ENCODE assay signal across 12 cellular contexts in the genomic region with DNA sequence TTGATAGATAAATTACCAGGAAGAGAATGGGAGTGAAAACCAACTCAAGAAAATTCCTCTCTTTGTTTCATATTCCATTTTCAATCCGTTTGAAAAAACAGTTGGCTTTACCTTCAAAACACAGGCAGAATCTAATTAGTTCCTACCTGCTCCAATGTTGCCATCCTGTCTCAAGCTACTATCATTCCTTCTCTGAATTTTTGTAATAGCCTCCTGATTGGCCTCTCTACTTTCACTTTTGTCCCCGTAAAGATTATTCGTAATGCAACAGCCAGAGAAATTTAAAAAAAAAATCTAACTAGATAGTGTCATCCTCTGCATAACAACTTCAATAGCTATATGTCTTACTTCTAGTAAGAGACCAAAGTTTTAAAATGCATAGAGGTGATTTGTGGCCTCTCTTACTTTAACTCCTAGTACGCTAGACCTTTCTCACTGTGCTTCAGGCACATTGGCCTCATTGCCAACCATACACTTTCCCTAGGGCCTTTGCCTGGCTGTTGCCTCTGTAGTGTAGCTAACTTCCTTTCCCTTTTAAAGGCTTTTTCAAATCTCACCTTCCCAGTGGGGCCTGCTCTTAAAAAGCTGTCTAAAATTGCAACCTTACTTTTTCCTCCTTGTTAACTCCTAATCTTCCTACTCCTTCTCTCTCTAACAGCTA.
DNase-seq lines count a peak whose midpoint lies in the region; ATAC-seq and TF ChIP-seq lines count a peak whose summit lies in the region.
"Had no signal": no experiment of that assay in that cellular context is flagged by ENCODE, and none has a peak within 500 bp of the region (broad histone marks: within the 10 kb centered on the region; RNA-seq: fewer than 3 reads in every experiment).

No MANE protein-coding gene starts in this region.

- CTCF ChIA-PET in activated naive CD4-positive, alpha-beta T cell treated with anti-CD3 and anti-CD28 coated beads, Interleukin-2, amount 10 ng/mL, durations not matched to agents 7 days and 5 days (lab: Charles Lee) = no interaction called here
- CTCF ChIA-PET in WTC11 (lab: Charles Lee) = no interaction called here

- peak overlapping the region; percentile 90 for H3K27ac Mint-ChIP-seq in activated naive CD4-positive, alpha-beta T cell treated with anti-CD3 and anti-CD28 coated beads, Interleukin-2, amount 10 ng/mL, durations not matched to agents 7 days and 5 days
- H3K27ac Mint-ChIP-seq in WTC11 (no peak overlapping the region), endodermal cell (no peak overlapping the region)
- peak overlapping the region; percentile 81 for H3K27ac Mint-ChIP-seq in stimulated activated naive CD8-positive, alpha-beta T cell treated with anti-CD3 and anti-CD28 coated beads, Interleukin-15, Interleukin-2, amounts not matched to agents 100 ng/mL and 50 ng/mL, for 24 hours
- H3K27ac Mint-ChIP-seq: activated CD4-positive, alpha-beta memory T cell treated with anti-CD3 and anti-CD28 coated beads, Interleukin-2, amount 10 ng/mL, durations not matched to agents 7 days and 5 days had no signal

- 83 to 90% methylated on average over 4 of the region's 4 CpGs for WGBS in endodermal cell (ENCODE audit: insufficient coverage in 1 of 2, insufficient read length in 1 of 2), 2 experiments

- H3K36me3 ChIP-seq in endodermal cell (ENCODE audit: control insufficient read depth, insufficient read depth, low read length) = no peaks in the 10 kb centered on the region
- H3K36me3 ChIP-seq: cardiac muscle cell had no signal

- DNase-seq in activated naive CD4-positive, alpha-beta T cell treated with anti-CD3 and anti-CD28 coated beads, Interleukin-2, amount 10 ng/mL, durations not matched to agents 7 days and 5 days = no peak
- no peak for DNase-seq in activated naive CD4-positive, alpha-beta T cell (lab: John Stamatoyannopoulos, UW)
- DNase-seq in WTC11 (ENCODE audit: low spot score) (no peak), NCI-H226 (no peak), middle frontal gyrus (ENCODE audit: extremely low spot score, low spot score) (no peak), endodermal cell (no peak)
- DNase-seq: activated CD4-positive, alpha-beta memory T cell treated with anti-CD3 and anti-CD28 coated beads, Interleukin-2, amount 10 ng/mL, durations not matched to agents 7 days and 5 days; effector CD8-positive, alpha-beta T cell; NCI-H1092 had no signal

- peak overlapping the region; percentile 17 for H3K4me3 Mint-ChIP-seq in activated naive CD4-positive, alpha-beta T cell treated with anti-CD3 and anti-CD28 coated beads, Interleukin-2, amount 10 ng/mL, durations not matched to agents 7 days and 5 days
- H3K4me3 Mint-ChIP-seq in WTC11 = no peak overlapping the region
- H3K4me3 Mint-ChIP-seq in stimulated activated naive CD8-positive, alpha-beta T cell treated with anti-CD3 and anti-CD28 coated beads, Interleukin-15, Interleukin-2, amounts not matched to agents 100 ng/mL and 50 ng/mL, for 24 hours = peak overlapping the region; percentile 56
- no peak overlapping the region for H3K4me3 Mint-ChIP-seq in endodermal cell
- H3K4me3 Mint-ChIP-seq: activated CD4-positive, alpha-beta memory T cell treated with anti-CD3 and anti-CD28 coated beads, Interleukin-2, amount 10 ng/mL, durations not matched to agents 7 days and 5 days had no signal

- H3K9ac ChIP-seq in endodermal cell (ENCODE audit: extremely low read depth, low read length, poor library complexity, severe bottlenecking) = no peak overlapping the region

- no peaks in the 10 kb centered on the region for H3K36me3 Mint-ChIP-seq in activated naive CD4-positive, alpha-beta T cell treated with anti-CD3 and anti-CD28 coated beads, Interleukin-2, amount 10 ng/mL, durations not matched to agents 7 days and 5 days
- no peaks in the 10 kb centered on the region for H3K36me3 Mint-ChIP-seq in WTC11
- H3K36me3 Mint-ChIP-seq in stimulated activated naive CD8-positive, alpha-beta T cell treated with anti-CD3 and anti-CD28 coated beads, Interleukin-15, Interleukin-2, amounts not matched to agents 100 ng/mL and 50 ng/mL, for 24 hours (ENCODE audit: low read depth) = no peaks in the 10 kb centered on the region
- no peaks in the 10 kb centered on the region for H3K36me3 Mint-ChIP-seq in endodermal cell (ENCODE audit: low read depth)

- peaks cover 18% of the 10 kb centered on the region for H3K9me3 ChIP-seq in endodermal cell (ENCODE audit: control insufficient read depth, low read length)

- peaks cover 23% of the 10 kb centered on the region for H3K4me1 Mint-ChIP-seq in activated naive CD4-positive, alpha-beta T cell treated with anti-CD3 and anti-CD28 coated beads, Interleukin-2, amount 10 ng/mL, durations not matched to agents 7 days and 5 days
- no peaks in the 10 kb centered on the region for H3K4me1 Mint-ChIP-seq in WTC11
- H3K4me1 Mint-ChIP-seq in stimulated activated naive CD8-positive, alpha-beta T cell treated with anti-CD3 and anti-CD28 coated beads, Interleukin-15, Interleukin-2, amounts not matched to agents 100 ng/mL and 50 ng/mL, for 24 hours (ENCODE audit: low read depth) = peaks cover 53% of the 10 kb centered on the region
- H3K4me1 Mint-ChIP-seq in endodermal cell = no peaks in the 10 kb centered on the region
- H3K4me1 Mint-ChIP-seq: activated CD4-positive, alpha-beta memory T cell treated with anti-CD3 and anti-CD28 coated beads, Interleukin-2, amount 10 ng/mL, durations not matched to agents 7 days and 5 days had no signal

- ATAC-seq in HG03280 (IDR thresholded peaks at IDR 0.05; ENCODE audit: unreplicated experiment) = peak; percentile 55
- peak; percentile 38; the same call in 1 of the 2 replicates for ATAC-seq in WTC11

- peaks cover 4% of the 10 kb centered on the region for H3K9me3 Mint-ChIP-seq in activated naive CD4-positive, alpha-beta T cell treated with anti-CD3 and anti-CD28 coated beads, Interleukin-2, amount 10 ng/mL, durations not matched to agents 7 days and 5 days
- no peaks in the 10 kb centered on the region for H3K9me3 Mint-ChIP-seq in WTC11
- H3K9me3 Mint-ChIP-seq in stimulated activated naive CD8-positive, alpha-beta T cell treated with anti-CD3 and anti-CD28 coated beads, Interleukin-15, Interleukin-2, amounts not matched to agents 100 ng/mL and 50 ng/mL, for 24 hours = no peaks in the 10 kb centered on the region
- no peaks in the 10 kb centered on the region for H3K9me3 Mint-ChIP-seq in endodermal cell

- H3K4me1 ChIP-seq in endodermal cell (ENCODE audit: control insufficient read depth, insufficient read depth, low read length) = no peaks in the 10 kb centered on the region

- H3K4me3 ChIP-seq in endodermal cell (ENCODE audit: low read length) = no peak overlapping the region
- H3K4me3 ChIP-seq: cardiac muscle cell had no signal

- TF ChIP-seq CTCF in WTC11 (IDR thresholded peaks at IDR 0.05) = no peak
- TF ChIP-seq CTCF in endodermal cell (conservative IDR thresholded peaks at IDR 0.05) = no peak

- H3K27me3 Mint-ChIP-seq in activated naive CD4-positive, alpha-beta T cell treated with anti-CD3 and anti-CD28 coated beads, Interleukin-2, amount 10 ng/mL, durations not matched to agents 7 days and 5 days = no peaks in the 10 kb centered on the region
- H3K27me3 Mint-ChIP-seq in WTC11 (ENCODE audit: low read depth) (no peaks in the 10 kb centered on the region), endodermal cell (ENCODE audit: insufficient read depth) (no peaks in the 10 kb centered on the region)
- H3K27me3 Mint-ChIP-seq in stimulated activated naive CD8-positive, alpha-beta T cell treated with anti-CD3 and anti-CD28 coated beads, Interleukin-15, Interleukin-2, amounts not matched to agents 100 ng/mL and 50 ng/mL, for 24 hours = no peaks in the 10 kb centered on the region
- H3K27me3 Mint-ChIP-seq: activated CD4-positive, alpha-beta memory T cell treated with anti-CD3 and anti-CD28 coated beads, Interleukin-2, amount 10 ng/mL, durations not matched to agents 7 days and 5 days had no signal

- POLR2A ChIA-PET in WTC11 (lab: Charles Lee) = no interaction called here

- no peak overlapping the region for H3K27ac ChIP-seq in endodermal cell (ENCODE audit: low read depth, low read length)
- H3K27ac ChIP-seq: cardiac muscle cell had no signal

- no peaks in the 10 kb centered on the region for H3K27me3 ChIP-seq in endodermal cell (ENCODE audit: control insufficient read depth, insufficient read depth, low read length, poor library complexity, severe bottlenecking)
- H3K27me3 ChIP-seq: cardiac muscle cell had no signal

TF ChIP-seq in WTC11, 78 proteins besides CTCF, POLR2A, EP300 and RAD21 (continues in another document):
- TF ChIP-seq FOXP1 (CRISPR knock-in tag; IDR thresholded peaks at IDR 0.05; ENCODE audit: borderline replicate concordance) (no peak), ZNF263 (CRISPR knock-in tag; IDR thresholded peaks at IDR 0.05; ENCODE audit: low read depth) (no peak), FOXJ3 (CRISPR knock-in tag; IDR thresholded peaks at IDR 0.05; ENCODE audit: borderline replicate concordance) (no peak), NR3C1 (CRISPR knock-in tag; conservative IDR thresholded peaks at IDR 0.05; ENCODE audit: low read depth) (no peak), NR2C2 (CRISPR knock-in tag; IDR thresholded peaks at IDR 0.05) (no peak)
- TF ChIP-seq, protein P1, sequence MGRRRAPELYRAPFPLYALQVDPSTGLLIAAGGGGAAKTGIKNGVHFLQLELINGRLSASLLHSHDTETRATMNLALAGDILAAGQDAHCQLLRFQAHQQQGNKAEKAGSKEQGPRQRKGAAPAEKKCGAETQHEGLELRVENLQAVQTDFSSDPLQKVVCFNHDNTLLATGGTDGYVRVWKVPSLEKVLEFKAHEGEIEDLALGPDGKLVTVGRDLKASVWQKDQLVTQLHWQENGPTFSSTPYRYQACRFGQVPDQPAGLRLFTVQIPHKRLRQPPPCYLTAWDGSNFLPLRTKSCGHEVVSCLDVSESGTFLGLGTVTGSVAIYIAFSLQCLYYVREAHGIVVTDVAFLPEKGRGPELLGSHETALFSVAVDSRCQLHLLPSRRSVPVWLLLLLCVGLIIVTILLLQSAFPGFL (CRISPR knock-in tag; IDR thresholded peaks at IDR 0.05; ENCODE audit: borderline replicate concordance) = no peak
- TF ChIP-seq, protein P2, sequence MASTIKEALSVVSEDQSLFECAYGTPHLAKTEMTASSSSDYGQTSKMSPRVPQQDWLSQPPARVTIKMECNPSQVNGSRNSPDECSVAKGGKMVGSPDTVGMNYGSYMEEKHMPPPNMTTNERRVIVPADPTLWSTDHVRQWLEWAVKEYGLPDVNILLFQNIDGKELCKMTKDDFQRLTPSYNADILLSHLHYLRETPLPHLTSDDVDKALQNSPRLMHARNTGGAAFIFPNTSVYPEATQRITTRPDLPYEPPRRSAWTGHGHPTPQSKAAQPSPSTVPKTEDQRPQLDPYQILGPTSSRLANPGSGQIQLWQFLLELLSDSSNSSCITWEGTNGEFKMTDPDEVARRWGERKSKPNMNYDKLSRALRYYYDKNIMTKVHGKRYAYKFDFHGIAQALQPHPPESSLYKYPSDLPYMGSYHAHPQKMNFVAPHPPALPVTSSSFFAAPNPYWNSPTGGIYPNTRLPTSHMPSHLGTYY (CRISPR knock-in tag; IDR thresholded peaks at IDR 0.05) = no peak

Comparison
In these comparisons a context has a peak if more than half of its experiments do, and no peak if none do; other contexts are left out.
1. H3K27ac Mint-ChIP-seq: peak in activated naive CD4-positive, alpha-beta T cell treated with anti-CD3 and anti-CD28 coated beads, Interleukin-2, amount 10 ng/mL, durations not matched to agents 7 days and 5 days (single experiment) and stimulated activated naive CD8-positive, alpha-beta T cell treated with anti-CD3 and anti-CD28 coated beads, Interleukin-15, Interleukin-2, amounts not matched to agents 100 ng/mL and 50 ng/mL, for 24 hours (single experiment); none in WTC11 (single experiment) and endodermal cell (single experiment).
2. H3K4me3 Mint-ChIP-seq: peak in activated naive CD4-positive, alpha-beta T cell treated with anti-CD3 and anti-CD28 coated beads, Interleukin-2, amount 10 ng/mL, durations not matched to agents 7 days and 5 days (single experiment) and stimulated activated naive CD8-positive, alpha-beta T cell treated with anti-CD3 and anti-CD28 coated beads, Interleukin-15, Interleukin-2, amounts not matched to agents 100 ng/mL and 50 ng/mL, for 24 hours (single experiment); none in WTC11 (single experiment) and endodermal cell (single experiment).